In genomic region chr4:95314573-95314972, GRCh38 we compare ENCODE assay signal across 6 cellular contexts.
"Had no signal": no experiment of that assay in that cellular context is flagged by ENCODE, and none has a peak within 500 bp of the region (broad histone marks: within the 10 kb centered on the region; RNA-seq: fewer than 3 reads in every experiment).

No MANE protein-coding gene starts in this region.

- DNase-seq: IMR-90, KBM-7 had no signal

- H3K27ac ChIP-seq: HL-60 had no signal

- FAIRE-seq: HepG2, HTR-8/SVneo, K562 had no signal

- H3K4me3 ChIP-seq: K562 had no signal
